In the genomic region with DNA sequence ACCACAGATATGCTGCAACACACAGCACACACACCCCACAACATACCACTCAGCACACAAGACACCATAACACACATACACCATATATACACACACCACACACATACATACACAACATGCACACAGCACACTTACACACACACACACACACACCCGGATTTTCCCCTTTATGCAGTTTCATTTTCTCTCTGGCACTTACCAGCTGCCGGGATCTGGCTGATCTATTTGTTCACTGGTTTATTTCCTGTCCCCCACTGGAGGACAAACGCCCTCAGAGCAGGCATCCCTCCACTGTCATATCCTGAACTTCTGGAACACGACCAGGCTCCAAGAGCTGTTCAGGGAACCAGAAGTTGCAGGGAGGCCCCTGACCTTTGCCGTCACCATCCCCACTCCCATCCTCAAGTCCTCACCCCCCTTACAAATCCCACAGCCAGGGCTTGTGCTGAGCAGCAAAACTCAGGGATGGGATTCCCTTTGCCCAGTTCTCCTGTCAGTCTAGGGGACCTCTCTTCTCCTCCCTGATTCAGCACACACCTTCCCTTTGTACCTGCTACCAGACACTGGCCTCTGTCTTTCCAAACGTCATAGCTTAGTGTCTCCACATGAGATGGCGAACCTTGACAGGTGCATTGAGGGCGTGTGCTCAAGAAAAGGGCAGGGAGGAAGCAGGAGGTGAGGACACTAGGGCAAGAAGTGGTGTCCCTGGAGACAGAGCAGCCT, we compare ENCODE assay signal across 3 cellular contexts.
TF ChIP-seq lines count a peak whose summit lies in the region.

No MANE protein-coding gene starts in this region.

TF ChIP-seq in HEK293, 187 proteins besides CTCF, POLR2A, EP300 and RAD21:
- no peak for TF ChIP-seq ZNF426 (tag by site-specific recombination; IDR thresholded peaks at IDR 0.05)
- no peak for TF ChIP-seq ZNF221 (tag by site-specific recombination; IDR thresholded peaks at IDR 0.05; ENCODE audit: borderline replicate concordance)
- TF ChIP-seq ZNF626 (tag by site-specific recombination; IDR thresholded peaks at IDR 0.05), result no peak
- no peak for TF ChIP-seq ZNF654 (tag by site-specific recombination; IDR thresholded peaks at IDR 0.05; ENCODE audit: low read depth)
- no peak for TF ChIP-seq ZNF596 (tag by site-specific recombination; IDR thresholded peaks at IDR 0.05)
- no peak for TF ChIP-seq ZBTB7A (tag by site-specific recombination; IDR thresholded peaks at IDR 0.05; ENCODE audit: low read depth)
- 0 out of 2 replicates have a peak, but pooled peaks have one; percentile 32 for TF ChIP-seq EGR2 (tag by site-specific recombination; IDR thresholded peaks at IDR 0.05; ENCODE audit: low read depth)
- no peak for TF ChIP-seq ZNF610 (tag by site-specific recombination; IDR thresholded peaks at IDR 0.05; ENCODE audit: borderline replicate concordance)

TF ChIP-seq in HepG2, 621 proteins besides CTCF, POLR2A, EP300 and RAD21:
- TF ChIP-seq HNF4A (CRISPR knock-in tag; IDR thresholded peaks at IDR 0.05), result no peak
- TF ChIP-seq, protein P1, sequence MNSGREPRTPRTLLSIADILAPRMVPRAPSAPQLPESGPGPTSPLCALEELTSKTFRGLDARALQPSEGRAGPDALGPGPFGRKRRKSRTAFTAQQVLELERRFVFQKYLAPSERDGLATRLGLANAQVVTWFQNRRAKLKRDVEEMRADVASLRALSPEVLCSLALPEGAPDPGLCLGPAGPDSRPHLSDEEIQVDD (CRISPR knock-in tag; IDR thresholded peaks at IDR 0.05; ENCODE audit: borderline replicate concordance), result no peak

TF ChIP-seq in GM12891, 5 proteins besides CTCF, POLR2A, EP300 and RAD21:
- TF ChIP-seq PAX5 (IDR thresholded peaks at IDR 0.05; ENCODE audit: insufficient read depth, low read length, severe bottlenecking), result no peak
- no peak for TF ChIP-seq TAF1 (IDR thresholded peaks at IDR 0.05; ENCODE audit: low read depth, low read length)
- TF ChIP-seq POLR2AphosphoS5 (IDR thresholded peaks at IDR 0.05; ENCODE audit: low read depth, low read length), result no peak
- TF ChIP-seq SPI1 (IDR thresholded peaks at IDR 0.05; ENCODE audit: low read depth, low read length), result no peak
- no peak for TF ChIP-seq POU2F2 (IDR thresholded peaks at IDR 0.05; ENCODE audit: low read depth, low read length)
